28 cellular contexts compared by ENCODE assay signal in the genomic region with DNA sequence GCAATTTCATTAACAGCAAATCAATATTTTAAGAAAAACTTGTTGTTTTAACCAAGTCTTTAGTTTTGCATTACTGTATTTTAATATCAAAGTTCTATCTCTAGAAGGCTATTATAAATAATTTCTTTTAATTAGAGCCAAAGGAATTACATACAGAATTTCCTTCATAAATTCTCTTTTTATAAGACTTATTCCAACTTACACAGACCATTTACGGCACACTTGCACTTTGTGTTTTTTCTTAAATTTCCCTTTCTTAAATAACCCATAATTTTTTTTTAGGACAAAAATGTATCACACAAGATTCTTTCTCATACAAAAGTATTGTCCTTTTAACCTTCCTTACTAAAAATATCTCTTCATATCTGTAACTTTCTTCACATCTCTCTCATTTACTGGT.
"Had no signal": no experiment of that assay in that cellular context is flagged by ENCODE, and none has a peak within 500 bp of the region (broad histone marks: within the 10 kb centered on the region; RNA-seq: fewer than 3 reads in every experiment).

No MANE protein-coding gene starts in this region.

- H3K79me2 ChIP-seq: parathyroid adenoma had no signal

- FAIRE-seq: small intestine, urothelium cell line had no signal

- H3K36me3 ChIP-seq: neural progenitor cell, ovary, right lobe of liver, sigmoid colon, stomach, thoracic aorta, thyroid gland, tibial nerve, upper lobe of left lung, vagina had no signal

- H3K27ac ChIP-seq: neural progenitor cell, ovary, parathyroid adenoma, psoas muscle, right lobe of liver, sigmoid colon, stomach, thoracic aorta, thyroid gland, tibial nerve, upper lobe of left lung, vagina had no signal

- H3K9me3 ChIP-seq: ovary, psoas muscle, right lobe of liver, sigmoid colon, stomach, thoracic aorta, thyroid gland, tibial nerve, upper lobe of left lung, vagina had no signal

- H3K27ac Mint-ChIP-seq: nephron; neural progenitor cell; progenitor cell of endocrine pancreas; stimulated activated effector memory CD8-positive, alpha-beta T cell treated with anti-CD3 and anti-CD28 coated beads, Interleukin-12 subunit alpha, Interleukin-12 subunit beta, amount 100 ng/mL, for 72 hours; stimulated activated naive B cell treated with anti-CD40 and anti-IgM and Interleukin-4, amounts not matched to agents 10 μg/mL and 1 μg/mL and 100 μg/mL, for 72 hours; stimulated activated naive CD8-positive, alpha-beta T cell treated with anti-CD3 and anti-CD28 coated beads, Interleukin-15, Interleukin-2, amounts not matched to agents 100 ng/mL and 50 ng/mL, for 24 hours had no signal

- ATAC-seq: psoas muscle; right cardiac atrium; right lobe of liver; stimulated activated effector memory CD8-positive, alpha-beta T cell treated with anti-CD3 and anti-CD28 coated beads, Interleukin-12 subunit alpha, Interleukin-12 subunit beta, amount 100 ng/mL, for 72 hours; stimulated activated naive B cell treated with anti-CD40 and anti-IgM and Interleukin-4, amounts not matched to agents 10 μg/mL and 1 μg/mL and 100 μg/mL, for 72 hours had no signal

- H3K4me3 Mint-ChIP-seq: nephron; neural progenitor cell; stimulated activated effector memory CD8-positive, alpha-beta T cell treated with anti-CD3 and anti-CD28 coated beads, Interleukin-12 subunit alpha, Interleukin-12 subunit beta, amount 100 ng/mL, for 72 hours; stimulated activated naive B cell treated with anti-CD40 and anti-IgM and Interleukin-4, amounts not matched to agents 10 μg/mL and 1 μg/mL and 100 μg/mL, for 72 hours; stimulated activated naive CD8-positive, alpha-beta T cell treated with anti-CD3 and anti-CD28 coated beads, Interleukin-15, Interleukin-2, amounts not matched to agents 100 ng/mL and 50 ng/mL, for 24 hours had no signal

- H3K4me2 ChIP-seq: neural progenitor cell had no signal

- H2AFZ ChIP-seq: neural progenitor cell, parathyroid adenoma had no signal

- H3K4me1 ChIP-seq: neural progenitor cell, parathyroid adenoma, psoas muscle, right lobe of liver, sigmoid colon, stomach, thyroid gland, tibial nerve, upper lobe of left lung, vagina had no signal

- H3K4me1 Mint-ChIP-seq: nephron; neural progenitor cell; stimulated activated effector memory CD8-positive, alpha-beta T cell treated with anti-CD3 and anti-CD28 coated beads, Interleukin-12 subunit alpha, Interleukin-12 subunit beta, amount 100 ng/mL, for 72 hours; stimulated activated naive B cell treated with anti-CD40 and anti-IgM and Interleukin-4, amounts not matched to agents 10 μg/mL and 1 μg/mL and 100 μg/mL, for 72 hours had no signal

- DNase-seq: occipital lobe; ovary; posterior cingulate gyrus; psoas muscle; right cardiac atrium; right lobe of liver; sigmoid colon; small intestine; stimulated activated CD4-positive, alpha-beta T cell treated with anti-CD3 and anti-CD28 coated beads, Interleukin-15, amount 100 ng/mL, for 24 hours; stimulated activated CD4-positive, alpha-beta T cell treated with anti-CD3 and anti-CD28 coated beads, Interleukin-2, amount 100 ng/mL, for 24 hours; stimulated activated CD4-positive, alpha-beta T cell treated with anti-CD3 and anti-CD28 coated beads, Interleukin-2, amount 100 ng/mL, for 48 hours; stimulated activated CD4-positive, alpha-beta T cell treated with anti-CD3 and anti-CD28 coated beads, Interleukin-4, amount 100 ng/mL, for 24 hours; stimulated activated naive B cell treated with anti-CD40 and anti-IgM and Interleukin-4, amounts not matched to agents 10 μg/mL and 1 μg/mL and 100 μg/mL, for 72 hours; stimulated activated naive CD4-positive, alpha-beta T cell treated with Interleukin-2 at 50 U/mL for 16 hours; stomach; thyroid gland; trophoblast cell; upper lobe of left lung had no signal

- H3K27me3 Mint-ChIP-seq: progenitor cell of endocrine pancreas; stimulated activated naive B cell treated with anti-CD40 and anti-IgM and Interleukin-4, amounts not matched to agents 10 μg/mL and 1 μg/mL and 100 μg/mL, for 72 hours; stimulated activated naive CD8-positive, alpha-beta T cell treated with anti-CD3 and anti-CD28 coated beads, Interleukin-15, Interleukin-2, amounts not matched to agents 100 ng/mL and 50 ng/mL, for 24 hours had no signal

- H3K4me3 ChIP-seq: neural progenitor cell, ovary, psoas muscle, right lobe of liver, sigmoid colon, stomach, thoracic aorta, thyroid gland, tibial nerve, upper lobe of left lung, vagina had no signal

- H3K27me3 ChIP-seq: neural progenitor cell, ovary, right lobe of liver, sigmoid colon, stomach, thyroid gland, tibial nerve, upper lobe of left lung, vagina had no signal

- H3K36me3 Mint-ChIP-seq: neural progenitor cell; stimulated activated effector memory CD8-positive, alpha-beta T cell treated with anti-CD3 and anti-CD28 coated beads, Interleukin-12 subunit alpha, Interleukin-12 subunit beta, amount 100 ng/mL, for 72 hours; stimulated activated naive B cell treated with anti-CD40 and anti-IgM and Interleukin-4, amounts not matched to agents 10 μg/mL and 1 μg/mL and 100 μg/mL, for 72 hours had no signal
